ENCODE assay signal across 11 cellular contexts in the genomic region with DNA sequence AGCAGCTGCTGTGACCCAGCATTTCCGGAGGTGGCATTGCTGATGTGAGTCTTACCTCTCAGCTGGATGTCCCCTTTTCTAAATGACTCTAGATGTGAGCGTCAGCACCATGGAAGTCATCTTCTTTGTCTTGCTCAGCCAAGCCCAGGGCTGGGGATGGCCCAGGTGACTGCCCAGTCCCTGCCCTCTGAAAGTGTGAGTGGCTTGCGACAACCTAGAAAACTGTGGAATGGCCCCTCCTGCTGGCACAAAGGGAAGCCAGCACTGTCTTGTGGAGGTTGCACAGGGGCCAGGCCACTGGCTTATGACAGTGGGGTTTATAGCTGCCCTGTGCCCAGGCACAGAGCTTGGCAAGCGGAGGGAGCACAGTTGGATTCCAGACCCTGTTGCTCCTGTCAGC. TPM values are rescaled to one million over a fixed set of nuclear protein-coding genes. Genes with fewer than 3 reads are reported as not detected.
DNase-seq lines count a peak whose midpoint lies in the region; ATAC-seq and TF ChIP-seq lines count a peak whose summit lies in the region.
"Had no signal": no experiment of that assay in that cellular context is flagged by ENCODE, and none has a peak within 500 bp of the region (broad histone marks: within the 10 kb centered on the region; RNA-seq: fewer than 3 reads in every experiment).

No MANE protein-coding gene starts in this region.

- CTCF ChIA-PET in OCI-LY7 (lab: Charles Lee; ENCODE audit: unreplicated experiment): no interaction called here

- TF ChIP-seq CTCF in AG09319 (IDR thresholded peaks at IDR 0.05; ENCODE audit: low read depth, low read length): peak; percentile 6; the same call in 1 of the 2 replicates
- TF ChIP-seq CTCF in OCI-LY7 (conservative IDR thresholded peaks at IDR 0.05; ENCODE audit: low read length): 0 out of 2 replicates have a peak, but pooled peaks have one; percentile 17
- peak; percentile 19 for TF ChIP-seq CTCF in fibroblast of villous mesenchyme (IDR thresholded peaks at IDR 0.05; ENCODE audit: insufficient read depth, low read depth, low read length)

- H3K9me2 ChIP-seq in OCI-LY7 (ENCODE audit: insufficient read depth, low read length): no peaks in the 10 kb centered on the region

- H3K79me2 ChIP-seq in OCI-LY7 (ENCODE audit: insufficient read depth, low read depth, low read length): no peaks in the 10 kb centered on the region

- no peaks in the 10 kb centered on the region for H3K36me3 ChIP-seq in OCI-LY7 (ENCODE audit: insufficient read depth, low read length)

- no peak for DNase-seq in AG09319 (ENCODE audit: extremely low read depth, low read depth)
- DNase-seq in OCI-LY7 (ENCODE audit: low spot score): no peak
- no peak for DNase-seq in fibroblast of villous mesenchyme (ENCODE audit: low read depth)
- DNase-seq in AG08396 (ENCODE audit: low spot score): no peak
- DNase-seq in NCI-H524 treated with DMSO at 0.1 percent for 48 hours (lab: John Stamatoyannopoulos, UW): no peak
- no peak for DNase-seq in germinal center (ENCODE audit: low spot score)
- DNase-seq: activated gamma-delta T cell; DMS79 treated with DMSO at 0.1 percent for 48 hours; effector memory CD4-positive, alpha-beta T cell had no signal

- no peaks in the 10 kb centered on the region for H3K9me3 ChIP-seq in OCI-LY7 (ENCODE audit: low read length)

- no TSS peak for BruUV-seq in OCI-LY7 (replicated peaks; lab: Mats Ljungman, UMichigan)

- ATAC-seq in GM18873 (IDR thresholded peaks at IDR 0.05; ENCODE audit: low FRiP score, unreplicated experiment): peak; percentile 40
- ATAC-seq in GM18907 (IDR thresholded peaks at IDR 0.05; ENCODE audit: unreplicated experiment): no peak

- POLR2A ChIA-PET in OCI-LY7 (lab: Charles Lee): interaction anchor here (0.5 kb wide), 1 partner anchor 36 kb away, joined by 3 read pairs; no protein-coding TSS in a partner anchor

- H3K4me3 ChIP-seq in OCI-LY7 (ENCODE audit: low read depth, low read length, poor library complexity, severe bottlenecking) (no peak overlapping the region), fibroblast of villous mesenchyme (ENCODE audit: low read depth, low read length) (no peak overlapping the region)

- no peaks in the 10 kb centered on the region for H4K20me1 ChIP-seq in OCI-LY7 (ENCODE audit: insufficient read depth, low read length)

- intact Hi-C loops in OCI-LY7 (cut with micrococcal nuclease; ENCODE audit: unreplicated experiment): no loop called here

- H2AFZ ChIP-seq in OCI-LY7 (ENCODE audit: low read length): no peak overlapping the region

- no peaks in the 10 kb centered on the region for H3K4me1 ChIP-seq in OCI-LY7 (ENCODE audit: insufficient read depth, low read length, poor library complexity, severe bottlenecking)

- no peak overlapping the region for H3K4me2 ChIP-seq in OCI-LY7 (ENCODE audit: low read length)

- H3K27ac ChIP-seq in OCI-LY7 (ENCODE audit: low read depth, low read length, poor library complexity, severe bottlenecking): no peak overlapping the region

RNA-seq across cellular contexts. Expression of a gene that starts 6.2 kb away (rescaled TPM):
- not detected in 2 replicates for total RNA-seq in OCI-LY7 (2014; rRNA removed; shearing (Covaris generic))
- not detected in 2 replicates for total RNA-seq in OCI-LY7 (2022)
- total RNA-seq in fibroblast of villous mesenchyme: 1.9 and 5.2 TPM in 2 replicates
